In genomic region chr12:14111230-14111865, GRCh38 we compare ENCODE assay signal across 8 cellular contexts.
A peak's percentile ranks its signal among the peaks of the same experiment; 100 is the strongest.
DNase-seq lines count a peak whose midpoint lies in the region; ATAC-seq and TF ChIP-seq lines count a peak whose summit lies in the region.

No MANE protein-coding gene starts in this region.

- H3K4me3 ChIP-seq in PC-3 (ENCODE audit: low read length) (no peak overlapping the region), neural progenitor cell (no peak overlapping the region), dorsolateral prefrontal cortex (no peak overlapping the region), testis (no peak overlapping the region)

- no peak overlapping the region for H3K27ac ChIP-seq in C4-2B
- no peak overlapping the region for H3K27ac ChIP-seq in PC-3 (ENCODE audit: low read length)
- H3K27ac ChIP-seq in neural progenitor cell: no peak overlapping the region
- H3K27ac ChIP-seq in dorsolateral prefrontal cortex: no peak overlapping the region
- H3K27ac ChIP-seq in testis: no peak overlapping the region

- intact Hi-C loops in PC-3 (cut with micrococcal nuclease) (no loop called here), dorsolateral prefrontal cortex (cut with DNase I) (no loop called here), testis (cut with DNase I; ENCODE audit: low total_unique reads) (no loop called here)

- no peak overlapping the region for H3K9ac ChIP-seq in PC-3 (ENCODE audit: low read length)
- H3K9ac ChIP-seq in neural progenitor cell: no peak overlapping the region

- H3K36me3 Mint-ChIP-seq in neural progenitor cell: no peaks in the 10 kb centered on the region

- H3K36me3 ChIP-seq in PC-3 (ENCODE audit: low read depth, low read length) (no peaks in the 10 kb centered on the region), neural progenitor cell (no peaks in the 10 kb centered on the region), testis (ENCODE audit: low read depth, missing control alignments) (no peaks in the 10 kb centered on the region)

- H3K27me3 Mint-ChIP-seq in neural progenitor cell (ENCODE audit: insufficient read depth, low read depth): no peaks in the 10 kb centered on the region

- H3K9me3 Mint-ChIP-seq in neural progenitor cell: no peaks in the 10 kb centered on the region

- H3K27me3 ChIP-seq in PC-3 (ENCODE audit: low read length) (no peaks in the 10 kb centered on the region), neural progenitor cell (no peaks in the 10 kb centered on the region), dorsolateral prefrontal cortex (no peaks in the 10 kb centered on the region), testis (no peaks in the 10 kb centered on the region)

- 47 to 54% methylated on average over 9 of the region's 9 CpGs for WGBS in testis, 2 donors

- H3K4me3 Mint-ChIP-seq in neural progenitor cell: no peak overlapping the region

- POLR2A ChIA-PET in PC-3 (lab: Charles Lee; ENCODE audit: unreplicated experiment): no interaction called here

- no peaks in the 10 kb centered on the region for H3F3A ChIP-seq in PC-3 (ENCODE audit: low read length, unreplicated experiment)
- H3F3A ChIP-seq in neural progenitor cell (ENCODE audit: low read depth): no peaks in the 10 kb centered on the region

- no TSS peak for BruUV-seq in PC-3 (replicated peaks; lab: Mats Ljungman, UMichigan)

- no peaks in the 10 kb centered on the region for H3K4me1 ChIP-seq in PC-3 (ENCODE audit: insufficient read depth, low read length)
- H3K4me1 ChIP-seq in neural progenitor cell: no peaks in the 10 kb centered on the region
- no peaks in the 10 kb centered on the region for H3K4me1 ChIP-seq in testis

- H3K79me2 ChIP-seq in PC-3 (ENCODE audit: low read length) (no peaks in the 10 kb centered on the region), neural progenitor cell (ENCODE audit: low read depth) (no peaks in the 10 kb centered on the region)

- H3K4me1 Mint-ChIP-seq in neural progenitor cell: no peaks in the 10 kb centered on the region

- DNase-seq in PC-3: peak; percentile 30
- peak; percentile 51 for DNase-seq in neural progenitor cell (ENCODE audit: low spot score)
- DNase-seq in NCI-H187 (lab: John Stamatoyannopoulos, UW): no peak
- DNase-seq in dorsolateral prefrontal cortex: no peak
- no peak for DNase-seq in testis

- H2AFZ ChIP-seq in PC-3 (ENCODE audit: low read length) (no peak overlapping the region), neural progenitor cell (replicated peaks) (peak overlapping the region; percentile 66)

- peak; percentile 94 for ATAC-seq in GM18870 (IDR thresholded peaks at IDR 0.05; ENCODE audit: unreplicated experiment)
- ATAC-seq in HG02970 (IDR thresholded peaks at IDR 0.05; ENCODE audit: low FRiP score, unreplicated experiment): peak; percentile 78
- ATAC-seq in PC-3: no peak

- no peaks in the 10 kb centered on the region for H3K9me2 ChIP-seq in PC-3 (replicated peaks; ENCODE audit: low read length)

- H3K27ac Mint-ChIP-seq in neural progenitor cell: no peak overlapping the region

- H4K20me1 ChIP-seq in PC-3 (ENCODE audit: low read length) (no peaks in the 10 kb centered on the region), neural progenitor cell (ENCODE audit: low read depth) (no peaks in the 10 kb centered on the region)

- no peak for TF ChIP-seq POLR2A in testis (IDR thresholded peaks at IDR 0.05)

- H3K4me2 ChIP-seq in PC-3 (ENCODE audit: low read length) (no peak overlapping the region), neural progenitor cell (no peak overlapping the region)

- peak; percentile 78 for TF ChIP-seq CTCF in C4-2B (conservative IDR thresholded peaks at IDR 0.05)
- peak; percentile 50 for TF ChIP-seq CTCF in PC-3 (conservative IDR thresholded peaks at IDR 0.05; ENCODE audit: low read depth, low read length)
- TF ChIP-seq CTCF in neural progenitor cell (IDR thresholded peaks at IDR 0.05): peak; percentile 55
- peak in 2 of 56 donors; percentile 7 to 8 for TF ChIP-seq CTCF in dorsolateral prefrontal cortex (IDR thresholded peaks at IDR 0.05 in 54 of 56, conservative IDR thresholded peaks at IDR 0.05 in 2 of 56; ENCODE audit: low read depth in 1 of 56, partially characterized antibody in 56 of 56)
- no peak for TF ChIP-seq CTCF in testis (IDR thresholded peaks at IDR 0.05)

- CTCF ChIA-PET in PC-3 (lab: Charles Lee): no interaction called here

- H3K9me3 ChIP-seq in PC-3 (ENCODE audit: low read length) (no peaks in the 10 kb centered on the region), neural progenitor cell (ENCODE audit: low read depth) (peaks cover under 1% of the 10 kb centered on the region), testis (no peaks in the 10 kb centered on the region)

Comparison
In these comparisons a context has a peak if more than half of its experiments do, and no peak if none do; other contexts are left out.
1. CTCF ChIP-seq: peak in C4-2B (single experiment), PC-3 (single experiment) and neural progenitor cell (single experiment); none in testis (0 of 3).
2. DNase-seq: peak in PC-3 (single experiment) and neural progenitor cell (single experiment); none in NCI-H187 (0 of 2), dorsolateral prefrontal cortex (0 of 10) and testis (single experiment).